Comparison of ENCODE assay signal across 16 cellular contexts in the genomic region with DNA sequence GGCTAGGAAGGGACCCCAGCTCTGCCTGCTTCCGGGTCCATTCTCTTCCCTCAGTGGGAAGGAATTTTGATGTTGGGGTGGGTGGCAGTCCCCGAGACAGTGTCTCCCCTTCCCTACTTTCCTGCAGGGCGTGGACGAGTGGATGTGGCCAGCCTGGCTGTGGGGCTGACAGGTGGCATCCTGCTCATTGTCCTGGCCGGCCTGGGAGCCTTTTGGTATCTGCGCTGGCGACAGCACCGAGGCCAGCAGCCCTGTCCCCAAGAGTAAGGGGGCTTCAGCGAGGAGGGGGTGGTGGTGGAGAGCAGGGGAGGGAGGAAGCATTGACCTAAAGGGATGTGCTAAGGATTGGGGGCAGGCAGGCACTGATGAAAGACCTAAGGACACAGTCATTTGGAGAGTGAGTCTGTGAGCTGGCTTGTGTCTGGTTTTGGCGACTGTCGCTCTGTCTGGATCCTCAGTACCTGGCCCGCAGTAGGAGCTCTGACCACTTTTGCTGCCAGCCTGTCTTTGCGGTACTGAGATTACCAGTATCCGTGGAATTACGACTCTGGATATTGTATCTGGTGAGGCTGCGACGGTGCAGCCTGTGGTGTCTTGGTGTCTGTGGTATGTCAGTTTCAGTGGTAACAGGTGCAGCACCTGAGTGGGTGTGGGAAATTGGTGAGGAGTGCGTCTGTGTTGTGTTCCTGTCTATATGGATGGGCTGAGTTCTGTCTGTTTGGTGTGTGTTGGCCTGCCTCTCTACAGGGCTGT. TPM values are rescaled to one million over a fixed set of nuclear protein-coding genes. Genes with fewer than 3 reads are reported as not detected.
A peak's percentile ranks its signal among the peaks of the same experiment; 100 is the strongest.
DNase-seq lines count a peak whose midpoint lies in the region; ATAC-seq and TF ChIP-seq lines count a peak whose summit lies in the region.
"Had no signal": no experiment of that assay in that cellular context is flagged by ENCODE, and none has a peak within 500 bp of the region (broad histone marks: within the 10 kb centered on the region; RNA-seq: fewer than 3 reads in every experiment).

No MANE protein-coding gene starts in this region.

- peak overlapping the region; percentile 20 for H3K27ac Mint-ChIP-seq in stimulated activated memory B cell treated with anti-CD40 and anti-IgM and Interleukin-4, amounts not matched to agents 10 μg/mL and 1 μg/mL and 100 μg/mL, for 72 hours
- no peak overlapping the region for H3K27ac Mint-ChIP-seq in HFFc6
- H3K27ac Mint-ChIP-seq: GM23338 had no signal

- TF ChIP-seq CTCF in HFFc6 (IDR thresholded peaks at IDR 0.05), result no peak

- H3K4me3 Mint-ChIP-seq in stimulated activated memory B cell treated with anti-CD40 and anti-IgM and Interleukin-4, amounts not matched to agents 10 μg/mL and 1 μg/mL and 100 μg/mL, for 72 hours, result no peak overlapping the region
- H3K4me3 Mint-ChIP-seq in HFFc6, result no peak overlapping the region
- H3K4me3 Mint-ChIP-seq: GM23338 had no signal

- no peaks in the 10 kb centered on the region for H3K9me3 Mint-ChIP-seq in stimulated activated memory B cell treated with anti-CD40 and anti-IgM and Interleukin-4, amounts not matched to agents 10 μg/mL and 1 μg/mL and 100 μg/mL, for 72 hours
- H3K9me3 Mint-ChIP-seq in HFFc6, result no peaks in the 10 kb centered on the region
- H3K9me3 Mint-ChIP-seq: GM23338 had no signal

- DNase-seq in activated CD8-positive, alpha-beta memory T cell treated with anti-CD3 and anti-CD28 coated beads, Interleukin-2, amount 50 U/mL, for 48 hours, result peak; percentile 69
- no peak for DNase-seq in activated CD8-positive, alpha-beta memory T cell treated with anti-CD3 and anti-CD28 coated beads, Interleukin-2, amount 50 U/mL, for 4 hours
- DNase-seq in activated CD4-positive, alpha-beta T cell treated with anti-CD3 and anti-CD28 coated beads for 4 hours, result peak; percentile 41 to 44
- DNase-seq in effector CD4-positive, alpha-beta T cell, result peak; percentile 35
- no peak for DNase-seq in HFFc6
- no peak for DNase-seq in SW 1271 (lab: John Stamatoyannopoulos, UW)
- DNase-seq in midbrain (lab: John Stamatoyannopoulos, UW), result no peak
- DNase-seq: amniotic stem cell, dermis blood vessel endothelial cell, DMS 273 treated with DMSO at 0.1 percent for 48 hours, islet precursor cell, NCI-H1048, NCI-H345 had no signal

- H3K4me1 Mint-ChIP-seq in stimulated activated memory B cell treated with anti-CD40 and anti-IgM and Interleukin-4, amounts not matched to agents 10 μg/mL and 1 μg/mL and 100 μg/mL, for 72 hours, result peaks cover 22% of the 10 kb centered on the region
- peaks cover 12% of the 10 kb centered on the region for H3K4me1 Mint-ChIP-seq in HFFc6 (ENCODE audit: low read depth)

- ATAC-seq in stimulated activated memory B cell treated with anti-CD40 and anti-IgM and Interleukin-4, amounts not matched to agents 10 μg/mL and 1 μg/mL and 100 μg/mL, for 72 hours, result no peak
- ATAC-seq: GM23338, right lobe of liver had no signal

- no peaks in the 10 kb centered on the region for H3K27me3 Mint-ChIP-seq in stimulated activated memory B cell treated with anti-CD40 and anti-IgM and Interleukin-4, amounts not matched to agents 10 μg/mL and 1 μg/mL and 100 μg/mL, for 72 hours
- H3K27me3 Mint-ChIP-seq in HFFc6 (ENCODE audit: insufficient read depth), result peaks cover 2% of the 10 kb centered on the region; the same call in 1 of the 2 replicates

- H3K36me3 Mint-ChIP-seq in stimulated activated memory B cell treated with anti-CD40 and anti-IgM and Interleukin-4, amounts not matched to agents 10 μg/mL and 1 μg/mL and 100 μg/mL, for 72 hours, result peaks cover 2% of the 10 kb centered on the region
- peaks cover 6% of the 10 kb centered on the region; the same call in 1 of the 2 replicates for H3K36me3 Mint-ChIP-seq in HFFc6 (ENCODE audit: low read depth)

RNA-seq across cellular contexts. Expression of a gene that starts 2.4 kb away (rescaled TPM):
- 10 to 100 TPM; 23.3 to 26.2 (median 24.3) TPM for total RNA-seq in HFFc6 (2021; fragmentation: NEBNext Ultra II Directional; extraction: Animal tissue kit (Norgen Biotek cat#: 25700))

RNA-seq across cellular contexts. Expression of a gene that starts 7.4 kb away (rescaled TPM):
- total RNA-seq in HFFc6 (2021; fragmentation: NEBNext Ultra II Directional; extraction: Animal tissue kit (Norgen Biotek cat#: 25700)), result under 1 TPM; 0.33 to 0.69 (median 0.42) TPM

RNA-seq across cellular contexts. Expression of a gene that starts 8.2 kb away (rescaled TPM):
- total RNA-seq in HFFc6 (2021; fragmentation: NEBNext Ultra II Directional; extraction: Animal tissue kit (Norgen Biotek cat#: 25700)), result 10 to 100 TPM; 66.0 to 79.7 (median 72.4) TPM

RNA-seq across cellular contexts. Expression of a gene that starts 51.4 kb away (rescaled TPM):
- total RNA-seq in HFFc6 (2021; fragmentation: NEBNext Ultra II Directional; extraction: Animal tissue kit (Norgen Biotek cat#: 25700)), result 100 to 1,000 TPM; 130 to 162 (median 133) TPM

RNA-seq across cellular contexts. Expression of a gene that starts 53.5 kb away (rescaled TPM):
- total RNA-seq in HFFc6 (2021; fragmentation: NEBNext Ultra II Directional; extraction: Animal tissue kit (Norgen Biotek cat#: 25700)), result 100 to 1,000 TPM; 112 to 134 (median 121) TPM

Comparison
In these comparisons a context has a peak if more than half of its experiments do, and no peak if none do; other contexts are left out.
1. DNase-seq: peak in activated CD8-positive, alpha-beta memory T cell treated with anti-CD3 and anti-CD28 coated beads, Interleukin-2, amount 50 U/mL, for 48 hours (single experiment), activated CD4-positive, alpha-beta T cell treated with anti-CD3 and anti-CD28 coated beads for 4 hours (2 of 2) and effector CD4-positive, alpha-beta T cell (single experiment); none in activated CD8-positive, alpha-beta memory T cell treated with anti-CD3 and anti-CD28 coated beads, Interleukin-2, amount 50 U/mL, for 4 hours (single experiment), HFFc6 (single experiment), SW 1271 (0 of 2) and midbrain (single experiment).